ENCODE assay signal across 8 cellular contexts in the genomic region with DNA sequence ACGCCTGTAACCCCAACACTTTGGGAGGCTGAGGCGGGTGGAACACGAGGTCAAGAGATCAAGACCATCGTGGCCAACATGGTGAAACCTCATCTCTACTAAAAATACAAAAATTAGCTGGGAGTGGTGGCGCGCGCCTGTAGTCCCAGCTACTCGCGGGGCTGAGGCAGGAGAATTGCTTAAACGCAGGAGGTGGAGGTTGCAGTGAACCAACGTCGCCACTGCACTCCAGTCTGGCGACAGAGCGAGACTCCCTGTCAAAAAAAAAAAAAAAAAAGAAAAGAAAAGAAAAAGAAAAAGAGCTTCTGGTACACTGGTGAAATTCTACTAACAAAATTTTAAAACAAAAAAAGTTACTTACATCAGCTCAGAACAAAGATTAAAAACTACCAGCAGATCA. TPM values are rescaled to one million over a fixed set of nuclear protein-coding genes. Genes with fewer than 3 reads are reported as not detected.
DNase-seq lines count a peak whose midpoint lies in the region; ATAC-seq and TF ChIP-seq lines count a peak whose summit lies in the region.
"Not testable (repeated sequence)": the region's sequence is repeated elsewhere in the genome, so short reads cannot be mapped to it uniquely, and the experiment has no call there.

No MANE protein-coding gene starts in this region.

- not testable (repeated sequence) for H3K27ac Mint-ChIP-seq in activated naive CD8-positive, alpha-beta T cell treated with anti-CD3 and anti-CD28 coated beads for 36 hours
- peak overlapping the region; percentile 70 for H3K27ac Mint-ChIP-seq in stimulated activated naive CD8-positive, alpha-beta T cell treated with anti-CD3 and anti-CD28 coated beads, Interleukin-15, Interleukin-2, amounts not matched to agents 100 ng/mL and 50 ng/mL, for 24 hours

- not testable (repeated sequence) for H3K9me2 ChIP-seq in neural cell (ENCODE audit: insufficient read depth, low read length)

- not testable (repeated sequence) for H2AFZ ChIP-seq in neural cell (ENCODE audit: low read depth, low read length)

- not testable (repeated sequence) for H3K36me3 Mint-ChIP-seq in activated naive CD8-positive, alpha-beta T cell treated with anti-CD3 and anti-CD28 coated beads for 36 hours; stimulated activated naive CD8-positive, alpha-beta T cell treated with anti-CD3 and anti-CD28 coated beads, Interleukin-15, Interleukin-2, amounts not matched to agents 100 ng/mL and 50 ng/mL, for 24 hours (ENCODE audit: low read depth)

- not testable (repeated sequence) for H3K9me3 ChIP-seq in BE2C; RWPE2 (ENCODE audit: severe bottlenecking); endocrine pancreas (ENCODE audit: control insufficient read depth, low read length); iPS-18a (ENCODE audit: control insufficient read depth, low read depth, low read length); neural cell (ENCODE audit: low read length)

- not testable (repeated sequence) for ATAC-seq in RWPE2 (ENCODE audit: low read depth)

- not testable (repeated sequence) for H3K4me1 ChIP-seq in BE2C; RWPE2 (ENCODE audit: insufficient read depth, poor library complexity, severe bottlenecking); endocrine pancreas (ENCODE audit: control insufficient read depth, insufficient read depth, low read length); iPS-18a (ENCODE audit: control insufficient read depth, low read depth, low read length)

- not testable (repeated sequence) for H3K27me3 ChIP-seq in BE2C; RWPE2 (ENCODE audit: insufficient read depth, poor library complexity, severe bottlenecking); endocrine pancreas (ENCODE audit: control insufficient read depth, insufficient read depth, low read length); neural cell (ENCODE audit: insufficient read depth, low read depth, low read length)
- peaks cover 28% of the 10 kb centered on the region for H3K27me3 ChIP-seq in iPS-18a (ENCODE audit: control insufficient read depth, insufficient read depth, low read length)

- H3K36me3 ChIP-seq in BE2C; RWPE2 (ENCODE audit: low read depth); endocrine pancreas (ENCODE audit: control insufficient read depth, insufficient read depth, low read length); iPS-18a (ENCODE audit: control insufficient read depth, low read depth, low read length); neural cell (ENCODE audit: insufficient read depth, low read length): not testable (repeated sequence)

- H3K4me2 ChIP-seq in neural cell (ENCODE audit: low read length) = peak overlapping the region; percentile 66

- not testable (repeated sequence) for TF ChIP-seq EP300 in neural cell (conservative IDR thresholded peaks at IDR 0.05; ENCODE audit: poor library complexity, severe bottlenecking)

- peaks cover 86% of the 10 kb centered on the region for H3K27me3 Mint-ChIP-seq in activated naive CD8-positive, alpha-beta T cell treated with anti-CD3 and anti-CD28 coated beads for 36 hours
- H3K27me3 Mint-ChIP-seq in stimulated activated naive CD8-positive, alpha-beta T cell treated with anti-CD3 and anti-CD28 coated beads, Interleukin-15, Interleukin-2, amounts not matched to agents 100 ng/mL and 50 ng/mL, for 24 hours = peaks cover 71% of the 10 kb centered on the region

- H3K79me2 ChIP-seq in neural cell (replicated peaks; ENCODE audit: insufficient read depth, low read length) = peaks cover 10% of the 10 kb centered on the region

- H3K4me1 Mint-ChIP-seq in activated naive CD8-positive, alpha-beta T cell treated with anti-CD3 and anti-CD28 coated beads for 36 hours = peaks cover 16% of the 10 kb centered on the region
- peaks cover 29% of the 10 kb centered on the region for H3K4me1 Mint-ChIP-seq in stimulated activated naive CD8-positive, alpha-beta T cell treated with anti-CD3 and anti-CD28 coated beads, Interleukin-15, Interleukin-2, amounts not matched to agents 100 ng/mL and 50 ng/mL, for 24 hours (ENCODE audit: low read depth)

- not testable (repeated sequence) for H3F3A ChIP-seq in neural cell (ENCODE audit: insufficient read depth, low read length, poor library complexity, severe bottlenecking)

- CTCF ChIA-PET in HEK293T (lab: Yijun Ruan, JAX) = interaction anchor here (0.7 to 1.1 kb wide), 3 partner anchors 18 to 58 kb away, joined by 3 to 5 read pairs (median 3); no protein-coding TSS in a partner anchor

- POLR2A ChIA-PET in HEK293T (lab: Yijun Ruan, JAX) = interaction anchor here (1.7 kb wide), 1 partner anchor 48 kb away, joined by 6 read pairs; the partner anchor contains the start of gene RPL5

- peak overlapping the region; percentile 71 for H3K9ac ChIP-seq in endocrine pancreas (ENCODE audit: control insufficient read depth, insufficient read depth, low read length)
- peak overlapping the region; percentile 67 for H3K9ac ChIP-seq in iPS-18a (ENCODE audit: low read length)
- not testable (repeated sequence) for H3K9ac ChIP-seq in neural cell (ENCODE audit: low read length)

- H3K4me3 Mint-ChIP-seq in activated naive CD8-positive, alpha-beta T cell treated with anti-CD3 and anti-CD28 coated beads for 36 hours = not testable (repeated sequence)
- peak overlapping the region; percentile 67 for H3K4me3 Mint-ChIP-seq in stimulated activated naive CD8-positive, alpha-beta T cell treated with anti-CD3 and anti-CD28 coated beads, Interleukin-15, Interleukin-2, amounts not matched to agents 100 ng/mL and 50 ng/mL, for 24 hours

- H3K4me3 ChIP-seq in BE2C (ENCODE audit: low read depth, low read length) (peak overlapping the region; percentile 75), RWPE2 (ENCODE audit: severe bottlenecking) (peak overlapping the region; percentile 99), endocrine pancreas (ENCODE audit: control insufficient read depth, insufficient read depth, low read length) (peak overlapping the region; percentile 97), iPS-18a (ENCODE audit: low read length) (peak overlapping the region; percentile 79), neural cell (ENCODE audit: low read length) (peak overlapping the region; percentile 98)

- peak overlapping the region; percentile 82 for H3K27ac ChIP-seq in RWPE2 (ENCODE audit: poor library complexity, severe bottlenecking)
- not testable (repeated sequence) for H3K27ac ChIP-seq in iPS-18a (ENCODE audit: low read length); neural cell (ENCODE audit: low read length)

- TF ChIP-seq CTCF in BE2C (IDR thresholded peaks at IDR 0.05; ENCODE audit: low read depth, low read length); RWPE2 (IDR thresholded peaks at IDR 0.05; ENCODE audit: poor library complexity, severe bottlenecking); neural cell (IDR thresholded peaks at IDR 0.05; ENCODE audit: poor library complexity, severe bottlenecking): not testable (repeated sequence)

- DNase-seq in BE2C = peak; percentile 10
- not testable (repeated sequence) for DNase-seq in HEK293T (ENCODE audit: extremely low spot score); RWPE2 (ENCODE audit: low spot score)
- DNase-seq in activated naive CD8-positive, alpha-beta T cell treated with anti-CD3 and anti-CD28 coated beads for 36 hours = peak; percentile 1

- TF ChIP-seq RAD21 in neural cell (conservative IDR thresholded peaks at IDR 0.05) = not testable (repeated sequence)

- not testable (repeated sequence) for H3K9me3 Mint-ChIP-seq in activated naive CD8-positive, alpha-beta T cell treated with anti-CD3 and anti-CD28 coated beads for 36 hours; stimulated activated naive CD8-positive, alpha-beta T cell treated with anti-CD3 and anti-CD28 coated beads, Interleukin-15, Interleukin-2, amounts not matched to agents 100 ng/mL and 50 ng/mL, for 24 hours

- not testable (repeated sequence) for H4K20me1 ChIP-seq in neural cell (ENCODE audit: insufficient read depth)

TF ChIP-seq in HEK293T, 16 proteins besides CTCF, POLR2A, EP300 and RAD21:
- peak; percentile 95 for TF ChIP-seq ZNF384 (IDR thresholded peaks at IDR 0.05)

RNA-seq across cellular contexts. Expression of gene EVI5, which starts 1.4 kb away (rescaled TPM):
- polyA plus RNA-seq in BE2C (2012; ENCODE audit: insufficient read depth, insufficient read length, low read depth) = 2.2 TPM
- total RNA-seq in activated naive CD8-positive, alpha-beta T cell treated with anti-CD3 and anti-CD28 coated beads for 36 hours = 10 to 100 TPM; 13.6 to 13.8 TPM
- 7.5 and 8.5 TPM in 2 replicates for polyA plus RNA-seq in neural cell
- 37.5 and 40.5 TPM in 2 replicates for polyA minus RNA-seq in neural cell

RNA-seq across cellular contexts. Expression of gene RPL5, which starts 48.3 kb away (rescaled TPM):
- polyA plus RNA-seq in BE2C (2012; ENCODE audit: insufficient read depth, insufficient read length, low read depth) = 400 TPM
- total RNA-seq in activated naive CD8-positive, alpha-beta T cell treated with anti-CD3 and anti-CD28 coated beads for 36 hours = 1,000 to 10,000 TPM; 1,677 to 1,713 TPM
- 1,461 and 1,645 TPM in 2 replicates for polyA plus RNA-seq in neural cell
- 882 and 1,045 TPM in 2 replicates for polyA minus RNA-seq in neural cell
